In the genomic region with DNA sequence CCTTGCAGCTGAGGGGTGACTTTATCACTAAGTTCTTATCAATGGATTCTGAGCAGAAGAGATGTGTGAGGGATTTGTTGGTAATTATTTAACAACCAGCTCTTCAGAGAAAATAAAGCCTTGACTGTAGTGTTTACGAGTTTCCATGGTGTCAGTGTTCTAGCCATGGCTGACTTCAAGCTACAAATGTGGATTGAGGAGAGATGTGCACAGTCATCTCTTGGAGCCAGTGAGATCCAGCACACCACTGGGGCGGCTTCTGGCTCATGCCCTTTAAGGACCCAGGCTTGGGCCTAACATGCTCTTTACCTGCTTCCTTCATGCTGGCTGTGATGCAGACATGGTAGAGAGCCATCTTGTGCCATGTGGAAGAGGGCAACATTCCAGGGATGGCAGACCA, we compare ENCODE assay signal across 19 cellular contexts.
DNase-seq lines count a peak whose midpoint lies in the region; ATAC-seq and TF ChIP-seq lines count a peak whose summit lies in the region.
"Had no signal": no experiment of that assay in that cellular context is flagged by ENCODE, and none has a peak within 500 bp of the region (broad histone marks: within the 10 kb centered on the region; RNA-seq: fewer than 3 reads in every experiment).

No MANE protein-coding gene starts in this region.

- H3K27ac Mint-ChIP-seq in activated naive CD4-positive, alpha-beta T cell treated with anti-CD3 and anti-CD28 coated beads, Interleukin-2, amount 10 ng/mL, durations not matched to agents 7 days and 5 days, result no peak overlapping the region
- H3K27ac Mint-ChIP-seq: B cell; CD4-positive, CD25-positive, alpha-beta regulatory T cell; GM23338; H9 had no signal

- H4K20me1 ChIP-seq in BLaER1, result no peaks in the 10 kb centered on the region
- H4K20me1 ChIP-seq in Loucy (ENCODE audit: insufficient read depth, low read length, poor library complexity, severe bottlenecking), result no peaks in the 10 kb centered on the region
- H4K20me1 ChIP-seq in osteoblast (ENCODE audit: insufficient read depth, low read length), result no peaks in the 10 kb centered on the region

- H3K4me2 ChIP-seq in BLaER1, result peak overlapping the region; percentile 68
- peak overlapping the region; percentile 51 for H3K4me2 ChIP-seq in Loucy (ENCODE audit: low read depth, low read length, poor library complexity, severe bottlenecking)
- H3K4me2 ChIP-seq in osteoblast (ENCODE audit: insufficient read depth, low read length), result no peak overlapping the region
- H3K4me2 ChIP-seq: GM23338 had no signal

- 0 out of 2 replicates have a peak overlapping the region, but pooled peaks have one; percentile 7 for H3K4me3 ChIP-seq in BLaER1
- no peak overlapping the region for H3K4me3 ChIP-seq in Loucy (ENCODE audit: low read length, poor library complexity, severe bottlenecking)
- H3K4me3 ChIP-seq in WERI-Rb-1 (ENCODE audit: low read depth, low read length), result no peak overlapping the region
- H3K4me3 ChIP-seq in osteoblast (ENCODE audit: insufficient read depth, low read length), result no peak overlapping the region
- H3K4me3 ChIP-seq: GM23338, SJSA1 had no signal

- peaks cover 6% of the 10 kb centered on the region for H3K9me3 Mint-ChIP-seq in activated naive CD4-positive, alpha-beta T cell treated with anti-CD3 and anti-CD28 coated beads, Interleukin-2, amount 10 ng/mL, durations not matched to agents 7 days and 5 days

- H3K9ac ChIP-seq in BLaER1 (no peak overlapping the region; the same call in 1 of the 2 replicates), Loucy (ENCODE audit: low read depth, low read length, poor library complexity, severe bottlenecking) (peak overlapping the region; percentile 37)

- H3K4me1 Mint-ChIP-seq in activated naive CD4-positive, alpha-beta T cell treated with anti-CD3 and anti-CD28 coated beads, Interleukin-2, amount 10 ng/mL, durations not matched to agents 7 days and 5 days, result no peaks in the 10 kb centered on the region
- H3K4me1 Mint-ChIP-seq: B cell; CD4-positive, CD25-positive, alpha-beta regulatory T cell had no signal

- no peaks in the 10 kb centered on the region for H3K9me2 ChIP-seq in Loucy (replicated peaks; ENCODE audit: low read depth, low read length)

- H3K79me2 ChIP-seq in Loucy (ENCODE audit: insufficient read depth, low read length) (no peaks in the 10 kb centered on the region), osteoblast (ENCODE audit: insufficient read depth, low read length) (no peaks in the 10 kb centered on the region)

- no peaks in the 10 kb centered on the region for H3K36me3 Mint-ChIP-seq in activated naive CD4-positive, alpha-beta T cell treated with anti-CD3 and anti-CD28 coated beads, Interleukin-2, amount 10 ng/mL, durations not matched to agents 7 days and 5 days
- H3K36me3 Mint-ChIP-seq: CD4-positive, CD25-positive, alpha-beta regulatory T cell had no signal

- no peak for DNase-seq in WERI-Rb-1
- no peak for DNase-seq in osteoblast (ENCODE audit: insufficient read length, low spot score, missing footprints)
- DNase-seq in activated naive CD4-positive, alpha-beta T cell treated with anti-CD3 and anti-CD28 coated beads, Interleukin-2, amount 10 ng/mL, durations not matched to agents 7 days and 5 days, result no peak
- DNase-seq in HEK293T (ENCODE audit: extremely low spot score), result no peak
- DNase-seq: CD4-positive, CD25-positive, alpha-beta regulatory T cell; H9; Karpas-422; NCI-H2029; NCI-H446; NCI-H524 treated with DMSO at 0.1 percent for 48 hours; NCI-H774; Right ventricle myocardium superior had no signal

- CTCF ChIA-PET in activated naive CD4-positive, alpha-beta T cell treated with anti-CD3 and anti-CD28 coated beads, Interleukin-2, amount 10 ng/mL, durations not matched to agents 7 days and 5 days (lab: Charles Lee), result interaction anchor here (0.8 kb wide), 1 partner anchor 10 kb away, joined by 3 read pairs; no protein-coding TSS in a partner anchor
- CTCF ChIA-PET in HEK293T (lab: Yijun Ruan, JAX), result no interaction called here

- H3K27me3 Mint-ChIP-seq in activated naive CD4-positive, alpha-beta T cell treated with anti-CD3 and anti-CD28 coated beads, Interleukin-2, amount 10 ng/mL, durations not matched to agents 7 days and 5 days, result peaks cover 7% of the 10 kb centered on the region

- H3K4me1 ChIP-seq in BLaER1 (peaks cover 44% of the 10 kb centered on the region), Loucy (ENCODE audit: insufficient read depth, low read length, poor library complexity, severe bottlenecking) (peaks cover 48% of the 10 kb centered on the region), osteoblast (ENCODE audit: insufficient read depth, low read length) (no peaks in the 10 kb centered on the region)
- H3K4me1 ChIP-seq: SJSA1 had no signal

- ATAC-seq in HG02852 (IDR thresholded peaks at IDR 0.05; ENCODE audit: unreplicated experiment), result no peak
- ATAC-seq: GM23338 had no signal

- H3K27ac ChIP-seq in BLaER1 (peak overlapping the region; percentile 59), WERI-Rb-1 (peak overlapping the region; percentile 34), osteoblast (ENCODE audit: low read depth, low read length) (no peak overlapping the region)
- H3K27ac ChIP-seq: 22Rv1, SJSA1 had no signal

- no peaks in the 10 kb centered on the region for H3K27me3 ChIP-seq in BLaER1
- H3K27me3 ChIP-seq in Loucy (ENCODE audit: insufficient read depth, low read length, poor library complexity, severe bottlenecking), result no peaks in the 10 kb centered on the region
- H3K27me3 ChIP-seq in WERI-Rb-1 (ENCODE audit: insufficient read depth, low read depth, severe bottlenecking), result no peaks in the 10 kb centered on the region
- H3K27me3 ChIP-seq in osteoblast (ENCODE audit: insufficient read depth, low read length), result no peaks in the 10 kb centered on the region
- H3K27me3 ChIP-seq: SJSA1 had no signal

- POLR2A ChIA-PET in HEK293T (lab: Yijun Ruan, JAX), result no interaction called here

- H3K4me3 Mint-ChIP-seq in activated naive CD4-positive, alpha-beta T cell treated with anti-CD3 and anti-CD28 coated beads, Interleukin-2, amount 10 ng/mL, durations not matched to agents 7 days and 5 days, result no peak overlapping the region
- H3K4me3 Mint-ChIP-seq: B cell; CD4-positive, CD25-positive, alpha-beta regulatory T cell; GM23338; H9 had no signal

- TF ChIP-seq CTCF in Loucy (conservative IDR thresholded peaks at IDR 0.05; ENCODE audit: low read length) (no peak), WERI-Rb-1 (IDR thresholded peaks at IDR 0.05; ENCODE audit: low read depth, low read length) (no peak), osteoblast (IDR thresholded peaks at IDR 0.05; ENCODE audit: extremely low read depth, low read depth, low read length) (no peak)

- H2AFZ ChIP-seq in Loucy (ENCODE audit: low read length) (peak overlapping the region; percentile 81), osteoblast (ENCODE audit: low read length) (peak overlapping the region; percentile 33)
- H2AFZ ChIP-seq: GM23338 had no signal

- H3F3A ChIP-seq in Loucy (ENCODE audit: low read depth), result no peaks in the 10 kb centered on the region

- H3K36me3 ChIP-seq in BLaER1, result no peaks in the 10 kb centered on the region
- H3K36me3 ChIP-seq in Loucy (ENCODE audit: insufficient read depth, low read length), result no peaks in the 10 kb centered on the region
- H3K36me3 ChIP-seq in WERI-Rb-1, result no peaks in the 10 kb centered on the region
- no peaks in the 10 kb centered on the region for H3K36me3 ChIP-seq in osteoblast (ENCODE audit: insufficient read depth, low read length)
- H3K36me3 ChIP-seq: SJSA1 had no signal

- H3K9me3 ChIP-seq in BLaER1 (peaks cover 17% of the 10 kb centered on the region), Loucy (ENCODE audit: insufficient read depth, low read depth, low read length) (no peaks in the 10 kb centered on the region), WERI-Rb-1 (ENCODE audit: severe bottlenecking) (peaks cover 32% of the 10 kb centered on the region), osteoblast (ENCODE audit: low read depth, low read length) (no peaks in the 10 kb centered on the region)
- H3K9me3 ChIP-seq: SJSA1 had no signal

TF ChIP-seq in HEK293T, 16 proteins besides CTCF, POLR2A, EP300 and RAD21:
- TF ChIP-seq HDGF (IDR thresholded peaks at IDR 0.05; ENCODE audit: borderline replicate concordance) (no peak), L3MBTL2 (conservative IDR thresholded peaks at IDR 0.05) (no peak), FOXA1 (IDR thresholded peaks at IDR 0.05) (no peak), NFRKB (IDR thresholded peaks at IDR 0.05) (no peak), CTBP1 (IDR thresholded peaks at IDR 0.05; ENCODE audit: borderline replicate concordance) (no peak), SUZ12 (IDR thresholded peaks at IDR 0.05) (no peak), ARNT (IDR thresholded peaks at IDR 0.05) (no peak), TARDBP (IDR thresholded peaks at IDR 0.05) (no peak), FOXM1 (IDR thresholded peaks at IDR 0.05; ENCODE audit: borderline replicate concordance) (no peak), BHLHE40 (IDR thresholded peaks at IDR 0.05; ENCODE audit: borderline replicate concordance) (no peak)
- TF ChIP-seq, protein P1, sequence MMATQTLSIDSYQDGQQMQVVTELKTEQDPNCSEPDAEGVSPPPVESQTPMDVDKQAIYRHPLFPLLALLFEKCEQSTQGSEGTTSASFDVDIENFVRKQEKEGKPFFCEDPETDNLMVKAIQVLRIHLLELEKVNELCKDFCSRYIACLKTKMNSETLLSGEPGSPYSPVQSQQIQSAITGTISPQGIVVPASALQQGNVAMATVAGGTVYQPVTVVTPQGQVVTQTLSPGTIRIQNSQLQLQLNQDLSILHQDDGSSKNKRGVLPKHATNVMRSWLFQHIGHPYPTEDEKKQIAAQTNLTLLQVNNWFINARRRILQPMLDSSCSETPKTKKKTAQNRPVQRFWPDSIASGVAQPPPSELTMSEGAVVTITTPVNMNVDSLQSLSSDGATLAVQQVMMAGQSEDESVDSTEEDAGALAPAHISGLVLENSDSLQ (IDR thresholded peaks at IDR 0.05), result no peak
TF ChIP-seq in HEK293T: peak in this region for 0.
